In the genomic region with DNA sequence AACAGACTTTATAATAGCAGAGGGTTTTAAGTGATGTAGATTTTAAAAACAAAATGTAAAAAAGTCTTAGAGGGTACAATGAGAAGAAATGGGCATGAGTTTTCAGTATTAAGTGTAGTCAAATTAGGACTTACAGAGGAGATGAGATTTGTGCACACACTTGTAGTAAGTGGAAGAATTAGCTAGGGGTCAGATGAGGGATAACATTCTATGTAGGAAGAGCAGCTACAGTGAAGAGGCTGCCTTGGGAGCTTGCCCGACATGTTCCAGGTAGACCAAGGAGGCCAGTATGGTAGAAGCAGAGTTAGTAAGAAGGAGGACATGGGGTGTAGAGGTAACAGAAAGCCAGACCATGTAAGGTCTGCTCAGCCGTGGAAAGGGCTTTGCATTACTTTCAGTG, we compare ENCODE assay signal across 17 cellular contexts.
DNase-seq lines count a peak whose midpoint lies in the region; ATAC-seq and TF ChIP-seq lines count a peak whose summit lies in the region.
"Had no signal": no experiment of that assay in that cellular context is flagged by ENCODE, and none has a peak within 500 bp of the region (broad histone marks: within the 10 kb centered on the region; RNA-seq: fewer than 3 reads in every experiment).

No MANE protein-coding gene starts in this region.

- no peaks in the 10 kb centered on the region for H3K9me3 ChIP-seq in RWPE2 (ENCODE audit: severe bottlenecking)
- H3K9me3 ChIP-seq: psoas muscle had no signal

- H3K4me1 Mint-ChIP-seq in activated T-cell treated with anti-CD3 and anti-CD28 coated beads, Interleukin-2, amount 50 U/mL, for 4 hours (ENCODE audit: low read depth) = no peaks in the 10 kb centered on the region

- no peaks in the 10 kb centered on the region for H3K4me1 ChIP-seq in RWPE2 (ENCODE audit: insufficient read depth, poor library complexity, severe bottlenecking)
- H3K4me1 ChIP-seq: psoas muscle had no signal

- H3K4me3 ChIP-seq in RWPE2 (ENCODE audit: severe bottlenecking) = no peak overlapping the region
- H3K4me3 ChIP-seq: psoas muscle had no signal

- no peaks in the 10 kb centered on the region for H3K27me3 ChIP-seq in RWPE2 (ENCODE audit: insufficient read depth, poor library complexity, severe bottlenecking)

- ATAC-seq in RWPE2 (ENCODE audit: low read depth) (0 out of 3 replicates have a peak, but pooled peaks have one; percentile 46), GM18520 (IDR thresholded peaks at IDR 0.05; ENCODE audit: unreplicated experiment) (no peak)
- ATAC-seq in activated T-cell treated with anti-CD3 and anti-CD28 coated beads, Interleukin-2, amount 50 U/mL, for 4 hours = no peak
- ATAC-seq: psoas muscle had no signal

- TF ChIP-seq CTCF in 22Rv1 (IDR thresholded peaks at IDR 0.05) (peak; percentile 23), RWPE2 (IDR thresholded peaks at IDR 0.05; ENCODE audit: poor library complexity, severe bottlenecking) (no peak)

- H3K4me3 Mint-ChIP-seq in activated T-cell treated with anti-CD3 and anti-CD28 coated beads, Interleukin-2, amount 50 U/mL, for 4 hours = no peak overlapping the region
- H3K4me3 Mint-ChIP-seq: activated T-helper 1 cell treated with anti-CD3 and anti-CD28 coated beads, Interleukin-12 subunit alpha, Interleukin-12 subunit beta, Interleukin-2, Interleukin-4 antibody, amounts not matched to agents 30 ng/mL and 10 ng/mL and 1 ng/mL, durations not matched to agents 14 hours and 24 hours and 36 hours had no signal

- DNase-seq in H4 (ENCODE audit: low spot score) (peak; percentile 34), RWPE2 (ENCODE audit: low spot score) (no peak), iPS DF 19.7 (ENCODE audit: low read depth, low spot score) (peak; percentile 47), ureter (ENCODE audit: low spot score) (no peak), NCI-H524 treated with DMSO at 0.1 percent for 48 hours (lab: John Stamatoyannopoulos, UW) (no peak)
- DNase-seq in activated T-cell treated with anti-CD3 and anti-CD28 coated beads, Interleukin-2, amount 50 U/mL, for 4 hours = no peak
- DNase-seq: activated CD4-positive, alpha-beta T cell treated with anti-CD3 and anti-CD28 coated beads, Interleukin-2, amount 50 U/mL, for 4 hours; anterior cingulate cortex; foreskin melanocyte; NCI-H1092 treated with DMSO at 0.1 percent for 48 hours; NCI-H510A; psoas muscle; Right ventricle myocardium superior; T-helper 9 cell had no signal

- no peaks in the 10 kb centered on the region for H3K9me3 Mint-ChIP-seq in activated T-cell treated with anti-CD3 and anti-CD28 coated beads, Interleukin-2, amount 50 U/mL, for 4 hours
- H3K9me3 Mint-ChIP-seq: activated T-helper 1 cell treated with anti-CD3 and anti-CD28 coated beads, Interleukin-12 subunit alpha, Interleukin-12 subunit beta, Interleukin-2, Interleukin-4 antibody, amounts not matched to agents 30 ng/mL and 10 ng/mL and 1 ng/mL, durations not matched to agents 14 hours and 24 hours and 36 hours had no signal

- no peaks in the 10 kb centered on the region for H3K36me3 Mint-ChIP-seq in activated T-cell treated with anti-CD3 and anti-CD28 coated beads, Interleukin-2, amount 50 U/mL, for 4 hours (ENCODE audit: insufficient read depth)

- H3K27ac ChIP-seq in 22Rv1 (no peak overlapping the region), RWPE2 (ENCODE audit: poor library complexity, severe bottlenecking) (no peak overlapping the region)
- H3K27ac ChIP-seq: psoas muscle had no signal

- H3K36me3 ChIP-seq in RWPE2 (ENCODE audit: low read depth) = no peaks in the 10 kb centered on the region

- H3K27me3 Mint-ChIP-seq in activated T-cell treated with anti-CD3 and anti-CD28 coated beads, Interleukin-2, amount 50 U/mL, for 4 hours (ENCODE audit: low read depth) = no peaks in the 10 kb centered on the region

Comparison
In these comparisons a context has a peak if more than half of its experiments do, and no peak if none do; other contexts are left out.
1. DNase-seq: peak in H4 (single experiment) and iPS DF 19.7 (single experiment); none in RWPE2 (single experiment), ureter (single experiment), activated T-cell treated with anti-CD3 and anti-CD28 coated beads, Interleukin-2, amount 50 U/mL, for 4 hours (single experiment) and NCI-H524 treated with DMSO at 0.1 percent for 48 hours (single experiment).